In genomic region chr12:19915392-19916192, GRCh38 we compare ENCODE assay signal across 8 cellular contexts.
DNase-seq lines count a peak whose midpoint lies in the region; ATAC-seq, FAIRE-seq and TF ChIP-seq lines count a peak whose summit lies in the region.

No MANE protein-coding gene starts in this region.

- H3K4me3 ChIP-seq in adipocyte (ENCODE audit: low read length), result no peak overlapping the region
- no peak overlapping the region for H3K4me3 ChIP-seq in iPS-20b (ENCODE audit: low read length)
- no peak overlapping the region for H3K4me3 ChIP-seq in thyroid gland (replicated peaks in 1 of 3)

- H3K27ac ChIP-seq in iPS-20b (ENCODE audit: low read length), result no peak overlapping the region
- H3K27ac ChIP-seq in thyroid gland, result no peak overlapping the region

- H3K4me1 ChIP-seq in adipocyte (ENCODE audit: control insufficient read depth, insufficient read depth, low read length), result no peaks in the 10 kb centered on the region
- H3K4me1 ChIP-seq in iPS-20b (ENCODE audit: insufficient read depth, low read length), result peaks cover 28% of the 10 kb centered on the region; the same call in 1 of the 2 replicates
- peaks cover 0 to 6% of the 10 kb centered on the region in 2 donors for H3K4me1 ChIP-seq in thyroid gland

- peak in 5 of 6 experiments; percentile 15 to 75 (median 52) for TF ChIP-seq CTCF in thyroid gland (IDR thresholded peaks at IDR 0.05)

- no peaks in the 10 kb centered on the region for H3K9me3 ChIP-seq in adipocyte (ENCODE audit: control insufficient read depth, low read length)
- H3K9me3 ChIP-seq in iPS-20b (ENCODE audit: insufficient read depth, low read depth, low read length), result no peaks in the 10 kb centered on the region
- no peaks in the 10 kb centered on the region for H3K9me3 ChIP-seq in thyroid gland

- no peak for TF ChIP-seq POLR2A in thyroid gland (IDR thresholded peaks at IDR 0.05)

- peak; percentile 46 for FAIRE-seq in G401.6 (lab: Jason Lieb, UNC)

- H3K36me3 ChIP-seq in adipocyte (ENCODE audit: control insufficient read depth, insufficient read depth, low read length, severe bottlenecking) (no peaks in the 10 kb centered on the region), iPS-20b (ENCODE audit: insufficient read depth, low read depth, low read length) (no peaks in the 10 kb centered on the region), thyroid gland (no peaks in the 10 kb centered on the region)

- H3K27me3 ChIP-seq in adipocyte (replicated peaks; ENCODE audit: control insufficient read depth, insufficient read depth, low read length), result no peaks in the 10 kb centered on the region
- H3K27me3 ChIP-seq in iPS-20b (ENCODE audit: insufficient read depth, low read length), result no peaks in the 10 kb centered on the region
- no peaks in the 10 kb centered on the region for H3K27me3 ChIP-seq in thyroid gland

- intact Hi-C loops in thyroid gland (cut with DNase I), result loop anchor here (10.0 kb wide), 1 partner anchor 299 kb away; no protein-coding TSS in a partner anchor

- ATAC-seq in HG02938 (IDR thresholded peaks at IDR 0.05; ENCODE audit: unreplicated experiment), result no peak

- WGBS in thyroid gland, 2 donors, result 63 to 68% methylated on average over 3 of the region's 3 CpGs

- no peak overlapping the region for H3K9ac ChIP-seq in adipocyte (ENCODE audit: low read length)
- peak overlapping the region; percentile 41; the same call in 1 of the 2 replicates for H3K9ac ChIP-seq in iPS-20b (ENCODE audit: low read depth, low read length)

- DNase-seq in M059J (ENCODE audit: low read depth) (peak; percentile 44), adipocyte (ENCODE audit: low read depth) (peak; percentile 77), thyroid gland (no peak), cerebellar nuclear complex (lab: John Stamatoyannopoulos, UW) (no peak), T1000 (lab: John Stamatoyannopoulos, UW) (no peak)

Comparison
In these comparisons a context has a peak if more than half of its experiments do, and no peak if none do; other contexts are left out.
1. DNase-seq: peak in M059J (single experiment) and adipocyte (single experiment); none in thyroid gland (0 of 2), cerebellar nuclear complex (0 of 2) and T1000 (single experiment).